1 cellular context compared by ENCODE assay signal in the genomic region with DNA sequence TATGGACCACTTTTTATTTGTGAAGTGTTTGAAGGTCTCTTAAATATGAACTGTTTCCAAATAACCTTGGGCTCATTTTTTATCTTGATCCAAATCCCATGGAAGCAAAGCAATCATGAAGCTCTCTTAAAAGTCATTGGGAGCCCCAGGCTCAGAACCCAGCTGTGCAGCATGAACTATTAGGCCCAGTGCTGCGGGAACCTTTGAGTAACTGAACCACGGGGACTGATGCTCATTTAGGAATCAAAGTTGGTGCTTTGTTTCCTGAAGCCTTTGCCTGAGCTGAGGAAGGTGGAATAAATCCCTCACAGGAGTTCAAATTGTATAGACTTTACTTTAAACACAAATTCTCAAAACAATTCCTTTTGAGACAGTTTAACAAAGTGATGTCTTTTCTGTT.
TF ChIP-seq lines count a peak whose summit lies in the region.

No MANE protein-coding gene starts in this region.

TF ChIP-seq in HEK293, 187 proteins besides CTCF, POLR2A, EP300 and RAD21 (continued from another document):
- TF ChIP-seq, protein P1, sequence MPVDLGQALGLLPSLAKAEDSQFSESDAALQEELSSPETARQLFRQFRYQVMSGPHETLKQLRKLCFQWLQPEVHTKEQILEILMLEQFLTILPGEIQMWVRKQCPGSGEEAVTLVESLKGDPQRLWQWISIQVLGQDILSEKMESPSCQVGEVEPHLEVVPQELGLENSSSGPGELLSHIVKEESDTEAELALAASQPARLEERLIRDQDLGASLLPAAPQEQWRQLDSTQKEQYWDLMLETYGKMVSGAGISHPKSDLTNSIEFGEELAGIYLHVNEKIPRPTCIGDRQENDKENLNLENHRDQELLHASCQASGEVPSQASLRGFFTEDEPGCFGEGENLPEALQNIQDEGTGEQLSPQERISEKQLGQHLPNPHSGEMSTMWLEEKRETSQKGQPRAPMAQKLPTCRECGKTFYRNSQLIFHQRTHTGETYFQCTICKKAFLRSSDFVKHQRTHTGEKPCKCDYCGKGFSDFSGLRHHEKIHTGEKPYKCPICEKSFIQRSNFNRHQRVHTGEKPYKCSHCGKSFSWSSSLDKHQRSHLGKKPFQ (tag by site-specific recombination; IDR thresholded peaks at IDR 0.05): no peak
- TF ChIP-seq GLI2 (tag by site-specific recombination; IDR thresholded peaks at IDR 0.05; ENCODE audit: borderline replicate concordance, low read depth) (0 out of 2 replicates have a peak, but pooled peaks have one; percentile 3), ZNF560 (tag by site-specific recombination; IDR thresholded peaks at IDR 0.05; ENCODE audit: borderline replicate concordance) (no peak), FEZF1 (tag by site-specific recombination; IDR thresholded peaks at IDR 0.05) (peak; percentile 75), HOXA7 (CRISPR knock-in tag; IDR thresholded peaks at IDR 0.05; ENCODE audit: borderline replicate concordance) (no peak), ZNF623 (tag by site-specific recombination; IDR thresholded peaks at IDR 0.05) (no peak)
- TF ChIP-seq, protein P2, sequence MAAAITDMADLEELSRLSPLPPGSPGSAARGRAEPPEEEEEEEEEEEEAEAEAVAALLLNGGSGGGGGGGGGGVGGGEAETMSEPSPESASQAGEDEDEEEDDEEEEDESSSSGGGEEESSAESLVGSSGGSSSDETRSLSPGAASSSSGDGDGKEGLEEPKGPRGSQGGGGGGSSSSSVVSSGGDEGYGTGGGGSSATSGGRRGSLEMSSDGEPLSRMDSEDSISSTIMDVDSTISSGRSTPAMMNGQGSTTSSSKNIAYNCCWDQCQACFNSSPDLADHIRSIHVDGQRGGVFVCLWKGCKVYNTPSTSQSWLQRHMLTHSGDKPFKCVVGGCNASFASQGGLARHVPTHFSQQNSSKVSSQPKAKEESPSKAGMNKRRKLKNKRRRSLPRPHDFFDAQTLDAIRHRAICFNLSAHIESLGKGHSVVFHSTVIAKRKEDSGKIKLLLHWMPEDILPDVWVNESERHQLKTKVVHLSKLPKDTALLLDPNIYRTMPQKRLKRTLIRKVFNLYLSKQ (tag by site-specific recombination; IDR thresholded peaks at IDR 0.05; ENCODE audit: borderline replicate concordance): no peak
